1 cellular context compared by ENCODE assay signal in genomic region chr5:5616247-5616895, GRCh38.
TF ChIP-seq lines count a peak whose summit lies in the region.

No MANE protein-coding gene starts in this region.

TF ChIP-seq in K562, 482 proteins besides CTCF, POLR2A, EP300 and RAD21 (continued from another document and continues in another):
- TF ChIP-seq ATF4 (CRISPR knock-in tag; IDR thresholded peaks at IDR 0.05) = no peak
- no peak for TF ChIP-seq GABPB1 (CRISPR knock-in tag; IDR thresholded peaks at IDR 0.05)
- TF ChIP-seq ZNF407 (IDR thresholded peaks at IDR 0.05; ENCODE audit: low read depth) = no peak
- TF ChIP-seq MYNN (IDR thresholded peaks at IDR 0.05) = no peak
- TF ChIP-seq MYNN (CRISPR knock-in tag; IDR thresholded peaks at IDR 0.05) = no peak
- TF ChIP-seq CEBPG (CRISPR knock-in tag; IDR thresholded peaks at IDR 0.05) = no peak
- TF ChIP-seq CEBPG (tag; conservative IDR thresholded peaks at IDR 0.05 in 1 of 2, IDR thresholded peaks at IDR 0.05 in 1 of 2) = no peak
- no peak for TF ChIP-seq TCF15 (CRISPR knock-in tag; IDR thresholded peaks at IDR 0.05)
- TF ChIP-seq ZNF668 (CRISPR knock-in tag; IDR thresholded peaks at IDR 0.05) = no peak
- TF ChIP-seq HOXB6 (CRISPR knock-in tag; IDR thresholded peaks at IDR 0.05; ENCODE audit: borderline replicate concordance) = no peak
- no peak for TF ChIP-seq GTF3C2 (IDR thresholded peaks at IDR 0.05; ENCODE audit: borderline replicate concordance, extremely low read depth, insufficient read length)
- TF ChIP-seq PHB2 (IDR thresholded peaks at IDR 0.05; ENCODE audit: low read depth) = no peak
- no peak for TF ChIP-seq BRD4 (IDR thresholded peaks at IDR 0.05)
- peak; percentile 74 for TF ChIP-seq HMBOX1 (IDR thresholded peaks at IDR 0.05)
- no peak for TF ChIP-seq ZC3H4 (CRISPR knock-in tag; IDR thresholded peaks at IDR 0.05; ENCODE audit: borderline replicate concordance)
- no peak for TF ChIP-seq TARDBP (IDR thresholded peaks at IDR 0.05)
- no peak for TF ChIP-seq BRCA1 (IDR thresholded peaks at IDR 0.05)
- TF ChIP-seq BRCA1 (CRISPR knock-in tag; IDR thresholded peaks at IDR 0.05) = no peak
- peak; percentile 17; the same call in 1 of the 2 replicates for TF ChIP-seq PML (IDR thresholded peaks at IDR 0.05; ENCODE audit: low read length)
- TF ChIP-seq MAFK (IDR thresholded peaks at IDR 0.05; ENCODE audit: low read length) = no peak
- TF ChIP-seq KLF13 (tag; IDR thresholded peaks at IDR 0.05; ENCODE audit: borderline replicate concordance, low read depth) = no peak
- no peak for TF ChIP-seq ZKSCAN1 (IDR thresholded peaks at IDR 0.05; ENCODE audit: low read depth, low read length)
- peak; percentile 62 for TF ChIP-seq CBFA2T3 (IDR thresholded peaks at IDR 0.05)
- TF ChIP-seq TEAD4 (IDR thresholded peaks at IDR 0.05; ENCODE audit: low read length) = peak; percentile 56; the same call in 1 of the 2 replicates
- no peak for TF ChIP-seq TEAD4 (CRISPR knock-in tag; IDR thresholded peaks at IDR 0.05; ENCODE audit: borderline replicate concordance)
- TF ChIP-seq DDX20 (tag; IDR thresholded peaks at IDR 0.05; ENCODE audit: low read depth) = no peak
- TF ChIP-seq ZBTB40 (IDR thresholded peaks at IDR 0.05) = no peak
- no peak for TF ChIP-seq ZBTB40 (CRISPR knock-in tag; IDR thresholded peaks at IDR 0.05)
- TF ChIP-seq ZNF589 (CRISPR knock-in tag; IDR thresholded peaks at IDR 0.05; ENCODE audit: low read depth) = peak; percentile 76
- no peak for TF ChIP-seq ZNF76 (CRISPR knock-in tag; IDR thresholded peaks at IDR 0.05; ENCODE audit: borderline replicate concordance)
- no peak for TF ChIP-seq KLF10 (CRISPR knock-in tag; IDR thresholded peaks at IDR 0.05)
- 0 out of 2 replicates have a peak, but pooled peaks have one; percentile 53 for TF ChIP-seq ZBTB17 (CRISPR knock-in tag; IDR thresholded peaks at IDR 0.05)
- TF ChIP-seq ZNF507 (tag; conservative IDR thresholded peaks at IDR 0.05) = no peak
- peak; percentile 60 for TF ChIP-seq TAL1 (IDR thresholded peaks at IDR 0.05)
- TF ChIP-seq ZBTB12 (CRISPR knock-in tag; IDR thresholded peaks at IDR 0.05) = no peak
- TF ChIP-seq ELF4 (CRISPR knock-in tag; IDR thresholded peaks at IDR 0.05) = no peak
- TF ChIP-seq BMI1 (IDR thresholded peaks at IDR 0.05; ENCODE audit: low read length) = no peak
- TF ChIP-seq FIP1L1 (IDR thresholded peaks at IDR 0.05; ENCODE audit: low read depth, low read length, poor library complexity, severe bottlenecking) = no peak
- TF ChIP-seq PTRF (tag; IDR thresholded peaks at IDR 0.05) = no peak
- no peak for TF ChIP-seq SUPT5H (IDR thresholded peaks at IDR 0.05)
- TF ChIP-seq KLF6 (CRISPR knock-in tag; IDR thresholded peaks at IDR 0.05; ENCODE audit: borderline replicate concordance) = no peak
